Comparison of ENCODE assay signal across 8 cellular contexts in the genomic region with DNA sequence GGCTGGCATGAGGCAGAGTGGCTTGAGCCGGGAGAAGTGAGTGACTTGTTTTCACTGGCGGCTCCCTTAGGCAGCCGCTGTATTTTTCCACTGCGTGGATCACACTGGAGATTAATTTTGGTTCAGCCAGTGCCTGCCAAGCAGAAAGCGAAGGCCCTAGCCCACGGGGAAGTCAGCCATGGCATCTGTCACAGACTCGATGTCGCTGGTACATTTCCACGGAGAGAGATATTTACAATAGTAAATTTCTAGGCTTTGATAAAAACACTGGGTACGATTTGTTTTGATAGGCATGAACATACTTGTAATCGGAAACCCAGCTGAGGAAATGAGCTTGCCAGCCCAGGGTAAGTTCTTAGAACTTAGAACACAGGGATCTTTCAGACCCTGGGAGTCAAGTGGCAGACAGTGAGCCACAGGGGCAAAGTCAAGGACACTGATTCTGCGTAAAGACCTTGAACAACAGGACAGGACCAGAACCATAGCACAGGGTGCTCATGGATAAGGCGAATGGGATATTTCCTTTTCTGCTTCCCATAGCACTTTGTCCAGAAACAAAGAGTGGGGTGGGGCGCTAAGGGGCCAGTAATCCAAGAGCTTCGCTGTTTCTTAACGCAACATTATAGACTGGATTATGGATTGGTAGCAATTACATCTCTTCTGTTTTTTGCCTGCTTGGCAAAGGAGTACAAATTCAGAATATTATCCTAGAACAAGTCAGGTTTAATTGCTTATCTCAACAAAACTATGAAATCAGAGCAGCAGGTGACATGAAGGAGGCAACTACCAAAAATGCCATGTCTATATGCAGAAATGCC. TPM values are rescaled to one million over a fixed set of nuclear protein-coding genes. Genes with fewer than 3 reads are reported as not detected.
DNase-seq lines count a peak whose midpoint lies in the region; ATAC-seq and TF ChIP-seq lines count a peak whose summit lies in the region.

No MANE protein-coding gene starts in this region.

- peak overlapping the region; percentile 38 for H3K4me2 ChIP-seq in IMR-90 (ENCODE audit: low read depth, low read length)

- dilution Hi-C loops in IMR-90 (cut with HindIII; ENCODE audit: low sequenced_read_pairs, unreplicated experiment) = no loop called here

- H2BK120ac ChIP-seq in IMR-90 (ENCODE audit: low read depth, low read length) = no peak overlapping the region

- H2BK5ac ChIP-seq in IMR-90 (ENCODE audit: low read depth, low read length, poor library complexity, severe bottlenecking) = peak overlapping the region; percentile 63

- H2BK20ac ChIP-seq in IMR-90 (ENCODE audit: low read depth, low read length) = no peak overlapping the region

- TSS peak; percentile 58 for BruUV-seq in IMR-90 (replicated peaks; lab: Mats Ljungman, UMichigan)

- POLR2A ChIA-PET in AG04449 (lab: Yijun Ruan, JAX) (interaction anchor here (0.6 to 9.9 kb wide), 23 partner anchors 9 to 621 kb away, joined by 3 to 149 read pairs (median 4); no protein-coding TSS in a partner anchor), IMR-90 (lab: Charles Lee; ENCODE audit: unreplicated experiment) (interaction anchor here (0.6 to 2.8 kb wide), 4 partner anchors 25 to 132 kb away, joined by 3 to 13 read pairs (median 7); no protein-coding TSS in a partner anchor)

- H3K9me1 ChIP-seq in IMR-90 (ENCODE audit: insufficient read depth, low read length) = no peaks in the 10 kb centered on the region

- H3K14ac ChIP-seq in IMR-90 (replicated peaks; ENCODE audit: low read depth, low read length) = no peak overlapping the region

- CTCF ChIA-PET in AG04449 (lab: Yijun Ruan, JAX) = interaction anchor here (1.0 to 5.6 kb wide), 6 partner anchors 8 to 165 kb away, joined by 3 to 45 read pairs (median 4); no protein-coding TSS in a partner anchor
- CTCF ChIA-PET in IMR-90 (lab: Yijun Ruan, JAX) = interaction anchor here (1.3 to 1.8 kb wide), 2 partner anchors 50 to 51 kb away, joined by 4 to 5 read pairs; no protein-coding TSS in a partner anchor

- peak overlapping the region in 1 of 2 experiments; percentile 26; a peak in 1 of 4 replicates for H4K8ac ChIP-seq in IMR-90 (ENCODE audit: low read depth in 2 of 2, low read length in 2 of 2)

- 6% methylated on average over 6 of the region's 16 CpGs; no CpG with 5 or more reads in 1 of the 2 experiments for WGBS in IMR-90 (ENCODE audit: extremely low coverage in 2 of 2, insufficient read length in 1 of 2), 2 experiments
- WGBS in right cardiac atrium = 11% methylated on average over 16 of the region's 16 CpGs
- 3 to 9% (median 7%) methylated on average over 16 of the region's 16 CpGs for WGBS in psoas muscle, 3 donors

- H3K27me3 ChIP-seq in IMR-90 (ENCODE audit: control insufficient read depth, insufficient read depth, low read length) (no peaks in the 10 kb centered on the region), right cardiac atrium (ENCODE audit: control insufficient read depth, insufficient read depth) (no peaks in the 10 kb centered on the region), psoas muscle (ENCODE audit: insufficient read depth in 3 of 3, low read length in 2 of 3) (no peaks in the 10 kb centered on the region)

- no peak overlapping the region; the same call in 1 of the 2 replicates for H3K18ac ChIP-seq in IMR-90 (ENCODE audit: low read depth, low read length)

- H3K36me3 ChIP-seq in IMR-90 (ENCODE audit: control insufficient read depth, insufficient read depth, low read length) (peaks cover 28% of the 10 kb centered on the region), psoas muscle (ENCODE audit: insufficient read depth in 1 of 2, low read depth in 1 of 2) (peaks cover 14 to 27% of the 10 kb centered on the region in 2 donors)

- H4K91ac ChIP-seq in IMR-90 (ENCODE audit: insufficient read depth, low read depth, low read length) = no peak overlapping the region

- H3K4me1 ChIP-seq in IMR-90 (ENCODE audit: control insufficient read depth, insufficient read depth, low read length) (peaks cover 4% of the 10 kb centered on the region), right cardiac atrium (ENCODE audit: control insufficient read depth, insufficient read depth, low read length) (peaks cover 2% of the 10 kb centered on the region), psoas muscle (peaks cover 22% of the 10 kb centered on the region)

- peak overlapping the region; percentile 1 for H3K4ac ChIP-seq in IMR-90 (ENCODE audit: low read depth, low read length)

- peak overlapping the region; percentile 82 for H3K4me3 ChIP-seq in AG04449 (ENCODE audit: low read depth, low read length)
- H3K4me3 ChIP-seq in IMR-90 (ENCODE audit: insufficient read depth, low read depth, low read length) = peak overlapping the region; percentile 9; the same call in 1 of the 2 replicates
- H3K4me3 ChIP-seq in astrocyte of the spinal cord (ENCODE audit: low read depth, low read length) = peak overlapping the region; percentile 94
- peak overlapping the region; percentile 79 for H3K4me3 ChIP-seq in right cardiac atrium (ENCODE audit: low read length)
- peak overlapping the region; percentile 79 for H3K4me3 ChIP-seq in psoas muscle

- TF ChIP-seq CTCF in AG04449 (IDR thresholded peaks at IDR 0.05; ENCODE audit: insufficient read depth, low read length, missing control alignments) (no peak), IMR-90 (conservative IDR thresholded peaks at IDR 0.05; ENCODE audit: low read depth, low read length) (no peak), astrocyte of the spinal cord (IDR thresholded peaks at IDR 0.05; ENCODE audit: low read depth, low read length) (no peak), psoas muscle (IDR thresholded peaks at IDR 0.05) (no peak)

- H3K9ac ChIP-seq in IMR-90 (ENCODE audit: low read depth, low read length) = peak overlapping the region; percentile 15

- peak overlapping the region; percentile 53 for H2AK9ac ChIP-seq in IMR-90 (replicated peaks; ENCODE audit: low read depth, low read length, poor library complexity)

- H2BK15ac ChIP-seq in IMR-90 (ENCODE audit: low read depth, low read length) = no peak overlapping the region

- H3K9me3 ChIP-seq in IMR-90 (ENCODE audit: control insufficient read depth, insufficient read depth, low read length) = no peaks in the 10 kb centered on the region
- no peaks in the 10 kb centered on the region for H3K9me3 ChIP-seq in right cardiac atrium (ENCODE audit: control insufficient read depth, low read length)
- H3K9me3 ChIP-seq in psoas muscle = no peaks in the 10 kb centered on the region

- H2AFZ ChIP-seq in IMR-90 (replicated peaks; ENCODE audit: low read length, poor library complexity) = no peak overlapping the region

- peak overlapping the region; percentile 3 for H3K23ac ChIP-seq in IMR-90 (ENCODE audit: low read depth, low read length)

- in situ Hi-C loops in IMR-90 (cut with MboI; ENCODE audit: low sequenced_read_pairs) (loop anchor here (5.0 kb wide), 1 partner anchor 49 kb away; no protein-coding TSS in a partner anchor), astrocyte of the spinal cord (cut with HindIII; ENCODE audit: low sequenced_read_pairs) (no loop called here)

- peaks cover 0 to 18% of the 10 kb centered on the region in 2 experiments; a peak in 2 of 4 replicates for H3K79me1 ChIP-seq in IMR-90 (ENCODE audit: low read depth in 1 of 2, low read length in 2 of 2)

- TF ChIP-seq POLR2A in IMR-90 (IDR thresholded peaks at IDR 0.05; ENCODE audit: low read depth, low read length) = no peak

- peaks cover 56% of the 10 kb centered on the region for H4K20me1 ChIP-seq in IMR-90 (ENCODE audit: insufficient read depth, low read length)

- H3K27ac ChIP-seq in IMR-90 (ENCODE audit: insufficient read depth, low read length) = peak overlapping the region; percentile 45
- H3K27ac ChIP-seq in right cardiac atrium (ENCODE audit: low read length) = peak overlapping the region; percentile 100
- H3K27ac ChIP-seq in psoas muscle = peak overlapping the region; percentile 98

- DNase-seq in AG04449 (ENCODE audit: low read depth, low spot score) (peak; percentile 90), IMR-90 (peak; percentile 94), astrocyte of the spinal cord (ENCODE audit: low read depth, low spot score) (peak; percentile 94), right cardiac atrium (peak; percentile 89 to 94 (median 91)), psoas muscle (peak; percentile 83 to 85), LoVo (ENCODE audit: low spot score) (no peak)

- intact Hi-C loops in IMR-90 (cut with micrococcal nuclease) (loop anchor here (1.0 to 5.0 kb wide), 3 partner anchors 34 to 137 kb away; no protein-coding TSS in a partner anchor), right cardiac atrium (cut with DNase I) (loop anchor here in 2 of 4 donors (2.0 to 5.0 kb wide), 4 partner anchors 49 to 166 kb away; no protein-coding TSS in a partner anchor), psoas muscle (cut with DNase I) (loop anchor here (5.0 kb wide), 3 partner anchors 49 to 166 kb away; no protein-coding TSS in a partner anchor)

- H2AK5ac ChIP-seq in IMR-90 (ENCODE audit: low read depth, low read length) = 0 out of 2 replicates have a peak overlapping the region, but pooled peaks have one; percentile 3

- no peak for TF ChIP-seq RAD21 in IMR-90 (IDR thresholded peaks at IDR 0.05; ENCODE audit: low read length)

- peak overlapping the region; percentile 30; the same call in 1 of the 2 replicates for H3K56ac ChIP-seq in IMR-90 (ENCODE audit: extremely low read depth, insufficient read depth, low read length)

- H4K5ac ChIP-seq in IMR-90 (ENCODE audit: low read depth, low read length) = no peak overlapping the region

- peak; percentile 0 for ATAC-seq in IMR-90 (ENCODE audit: low read depth)
- ATAC-seq in right cardiac atrium = peak; percentile 67 to 69
- peak; percentile 27 to 54 (median 48) for ATAC-seq in psoas muscle
- ATAC-seq in GM19455 (IDR thresholded peaks at IDR 0.05; ENCODE audit: unreplicated experiment) = no peak
- ATAC-seq in GM19467 (IDR thresholded peaks at IDR 0.05; ENCODE audit: unreplicated experiment) = no peak

TF ChIP-seq in IMR-90, 13 proteins besides CTCF, POLR2A, EP300 and RAD21 (continues in another document):
- TF ChIP-seq BHLHE40 (IDR thresholded peaks at IDR 0.05; ENCODE audit: low read depth, low read length) (peak; percentile 14; the same call in 1 of the 2 replicates), MXI1 (IDR thresholded peaks at IDR 0.05; ENCODE audit: borderline replicate concordance, low read depth, low read length) (no peak)

RNA-seq across cellular contexts. Expression of a gene that starts 4.5 kb away (rescaled TPM):
- total RNA-seq in IMR-90 (2012; rRNA removed) = 304 and 320 TPM in 2 replicates
- 467 and 674 TPM in 2 replicates for polyA plus RNA-seq in IMR-90 (2012; rRNA removed)
- polyA plus RNA-seq in IMR-90 (2012; cell fraction: cytosol; rRNA removed) = 405 and 1,457 TPM in 2 replicates
- 1,904 and 1,990 TPM in 2 replicates for polyA plus RNA-seq in IMR-90 (2012; cell fraction: nucleus; rRNA removed; ENCODE audit: low replicate concordance)
- 100 to 1,000 TPM in 2 of 4 donors, 10 to 100 TPM in 2; 81.3 to 247 (median 105) TPM for total RNA-seq in right cardiac atrium
- 78.7 TPM for polyA plus RNA-seq in right cardiac atrium
- total RNA-seq in psoas muscle = 100 to 1,000 TPM in 3 of 4 donors, 10 to 100 TPM in 1; 89.0 to 287 (median 164) TPM
- 100 to 1,000 TPM in 2 of 3 donors, 10 to 100 TPM in 1; 81.8 to 258 (median 141) TPM for polyA plus RNA-seq in psoas muscle

Comparison
In these comparisons a context has a peak if more than half of its experiments do, and no peak if none do; other contexts are left out.
1. H3K4me3 ChIP-seq: peak in every context shown above with its lines; median percentile 94 in astrocyte of the spinal cord; 82 in AG04449; 79 in right cardiac atrium; 79 in psoas muscle; 9 in IMR-90.
2. ATAC-seq: peak in IMR-90 (single experiment), right cardiac atrium (2 of 2) and psoas muscle (4 of 4); none in GM19455 (single experiment) and GM19467 (single experiment).
3. H3K27ac ChIP-seq: peak in every context shown above with its lines; median percentile 100 in right cardiac atrium; 98 in psoas muscle; 45 in IMR-90.